30 cellular contexts compared by ENCODE assay signal in genomic region chr4:142706381-142706780, GRCh38.
"Had no signal": no experiment of that assay in that cellular context is flagged by ENCODE, and none has a peak within 500 bp of the region (broad histone marks: within the 10 kb centered on the region; RNA-seq: fewer than 3 reads in every experiment).

No MANE protein-coding gene starts in this region.

- H3K4me1 ChIP-seq: ascending aorta, breast epithelium, colonic mucosa, heart right ventricle had no signal

- H3K9me3 Mint-ChIP-seq: brain, WTC11 had no signal

- DNase-seq: activated CD4-positive, alpha-beta T cell treated with anti-CD3 and anti-CD28 coated beads for 1 hour; activated CD4-positive, alpha-beta T cell treated with anti-CD3 and anti-CD28 coated beads for 48 hours; activated CD4-positive, alpha-beta T cell treated with anti-CD3 and anti-CD28 coated beads, Interleukin-2, amount 50 U/mL, for 1 hour; activated CD4-positive, alpha-beta T cell treated with anti-CD3 and anti-CD28 coated beads, Interleukin-2, amount 50 U/mL, for 48 hours; activated CD8-positive, alpha-beta memory T cell treated with anti-CD3 and anti-CD28 coated beads, Interleukin-2, amount 10 ng/mL, durations not matched to agents 7 days and 5 days; activated CD8-positive, alpha-beta memory T cell treated with anti-CD3 and anti-CD28 coated beads, Interleukin-2, amount 50 U/mL, for 4 hours; activated CD8-positive, alpha-beta T cell treated with anti-CD3 and anti-CD28 coated beads, Interleukin-2, amount 10 ng/mL, durations not matched to agents 7 days and 5 days; activated gamma-delta T cell; activated naive CD4-positive, alpha-beta T cell; activated naive CD4-positive, alpha-beta T cell treated with anti-CD3 and anti-CD28 coated beads, Interleukin-2, amount 10 ng/mL, durations not matched to agents 7 days and 5 days; activated naive CD8-positive, alpha-beta T cell treated with anti-CD3 and anti-CD28 coated beads, Interleukin-2, amount 10 ng/mL, durations not matched to agents 7 days and 5 days; activated T-cell treated with anti-CD3 and anti-CD28 coated beads, Interleukin-2, amount 50 U/mL, for 1 hour; activated T-cell treated with anti-CD3 and anti-CD28 coated beads, Interleukin-2, amount 50 U/mL, for 48 hours; central memory CD4-positive, alpha-beta T cell; cerebellar nuclear complex; colonic mucosa; effector CD8-positive, alpha-beta T cell; heart right ventricle; T-helper 2 cell had no signal

- H3K4me3 Mint-ChIP-seq: activated CD8-positive, alpha-beta memory T cell treated with anti-CD3 and anti-CD28 coated beads, Interleukin-2, amount 10 ng/mL, durations not matched to agents 7 days and 5 days; activated CD8-positive, alpha-beta T cell treated with anti-CD3 and anti-CD28 coated beads, Interleukin-2, amount 10 ng/mL, durations not matched to agents 7 days and 5 days; activated naive CD4-positive, alpha-beta T cell treated with anti-CD3 and anti-CD28 coated beads, Interleukin-2, amount 10 ng/mL, durations not matched to agents 7 days and 5 days; activated naive CD8-positive, alpha-beta T cell treated with anti-CD3 and anti-CD28 coated beads, Interleukin-2, amount 10 ng/mL, durations not matched to agents 7 days and 5 days; brain; WTC11 had no signal

- H3K9me3 ChIP-seq: ascending aorta, breast epithelium, colonic mucosa had no signal

- H3K4me1 Mint-ChIP-seq: brain, WTC11 had no signal

- FAIRE-seq: endometrium, endothelial cell of umbilical vein, frontal cortex had no signal

- H3K36me3 ChIP-seq: ascending aorta, breast epithelium, cardiac muscle cell, colonic mucosa, heart right ventricle had no signal

- H3K27ac ChIP-seq: ascending aorta, breast epithelium, cardiac muscle cell, colonic mucosa, epithelial cell of prostate, heart right ventricle, hepatocyte had no signal

- H3K27me3 ChIP-seq: ascending aorta, breast epithelium, cardiac muscle cell, colonic mucosa, heart right ventricle, hepatocyte had no signal

- H3K27ac Mint-ChIP-seq: activated CD8-positive, alpha-beta memory T cell treated with anti-CD3 and anti-CD28 coated beads, Interleukin-2, amount 10 ng/mL, durations not matched to agents 7 days and 5 days; activated CD8-positive, alpha-beta T cell treated with anti-CD3 and anti-CD28 coated beads, Interleukin-2, amount 10 ng/mL, durations not matched to agents 7 days and 5 days; activated naive CD4-positive, alpha-beta T cell treated with anti-CD3 and anti-CD28 coated beads, Interleukin-2, amount 10 ng/mL, durations not matched to agents 7 days and 5 days; activated naive CD4-positive, alpha-beta T cell treated with anti-CD3 and anti-CD28 coated beads, Interleukin-2, amount 50 U/mL, for 72 hours; activated naive CD8-positive, alpha-beta T cell treated with anti-CD3 and anti-CD28 coated beads, Interleukin-2, amount 10 ng/mL, durations not matched to agents 7 days and 5 days; brain; WTC11 had no signal

- H3K27me3 Mint-ChIP-seq: activated CD8-positive, alpha-beta memory T cell treated with anti-CD3 and anti-CD28 coated beads, Interleukin-2, amount 10 ng/mL, durations not matched to agents 7 days and 5 days; activated naive CD4-positive, alpha-beta T cell treated with anti-CD3 and anti-CD28 coated beads, Interleukin-2, amount 10 ng/mL, durations not matched to agents 7 days and 5 days; activated naive CD8-positive, alpha-beta T cell treated with anti-CD3 and anti-CD28 coated beads, Interleukin-2, amount 10 ng/mL, durations not matched to agents 7 days and 5 days; brain had no signal

- H3K4me3 ChIP-seq: ascending aorta, breast epithelium, cardiac muscle cell, colonic mucosa, heart right ventricle, hepatocyte had no signal

- H3K36me3 Mint-ChIP-seq: brain, WTC11 had no signal
